In the genomic region with DNA sequence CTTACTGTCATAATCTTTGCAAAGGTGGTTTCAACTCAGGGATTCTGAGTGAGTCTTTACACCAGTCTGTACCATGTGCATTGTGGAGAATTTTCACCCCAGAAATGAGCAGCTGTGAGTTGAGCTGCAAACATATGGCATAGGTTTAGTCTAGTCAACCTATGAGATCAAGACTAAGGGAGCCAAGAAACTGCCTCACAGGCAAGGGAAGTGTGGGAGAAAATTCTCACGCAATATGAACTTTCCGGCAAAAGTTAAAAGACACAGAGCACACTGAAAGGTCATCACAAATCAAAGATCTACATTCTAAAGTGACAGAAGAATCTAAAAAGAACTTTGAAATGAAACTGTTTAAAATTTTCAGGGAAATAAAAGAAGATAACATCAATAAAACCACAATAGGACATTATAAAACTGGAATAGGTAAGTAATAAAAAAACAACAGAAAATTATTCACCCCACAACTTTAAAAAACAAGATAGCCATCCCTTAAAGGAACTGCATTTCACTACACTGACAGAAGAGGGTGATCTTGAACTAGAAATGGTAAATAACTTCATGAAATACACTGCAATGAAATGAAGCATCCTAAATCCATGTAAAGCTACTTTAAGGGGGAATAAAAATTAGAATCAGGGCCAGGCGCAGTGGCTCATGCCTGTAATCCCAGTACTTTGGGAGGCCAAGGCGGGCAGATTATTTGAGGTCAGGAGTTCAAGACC, we compare ENCODE assay signal across 9 cellular contexts.
DNase-seq lines count a peak whose midpoint lies in the region; TF ChIP-seq lines count a peak whose summit lies in the region.
"Had no signal": no experiment of that assay in that cellular context is flagged by ENCODE, and none has a peak within 500 bp of the region (broad histone marks: within the 10 kb centered on the region; RNA-seq: fewer than 3 reads in every experiment).

No MANE protein-coding gene starts in this region.

- H3K27ac ChIP-seq in RWPE1, result no peak overlapping the region
- H3K27ac ChIP-seq: SJSA1 had no signal

- H3K27me3 Mint-ChIP-seq in glutamatergic neuron (ENCODE audit: unreplicated experiment), result peaks cover 4% of the 10 kb centered on the region

- no peak overlapping the region for H3K4me3 Mint-ChIP-seq in glutamatergic neuron (ENCODE audit: unreplicated experiment)

- H3K36me3 ChIP-seq in H7 (replicated peaks; ENCODE audit: control insufficient read depth, insufficient read depth, low read length), result no peaks in the 10 kb centered on the region
- no peaks in the 10 kb centered on the region for H3K36me3 ChIP-seq in MG63
- H3K36me3 ChIP-seq: SJSA1 had no signal

- no peaks in the 10 kb centered on the region for H3K9me3 ChIP-seq in MG63
- H3K9me3 ChIP-seq: SJSA1 had no signal

- H3K4me3 ChIP-seq in AG04449 (ENCODE audit: low read depth, low read length) (no peak overlapping the region), H7 (ENCODE audit: insufficient read depth, low read depth, low read length) (no peak overlapping the region), MG63 (no peak overlapping the region)
- H3K4me3 ChIP-seq: SJSA1 had no signal

- H3K36me3 Mint-ChIP-seq in glutamatergic neuron (ENCODE audit: unreplicated experiment), result peaks cover 10% of the 10 kb centered on the region

- TF ChIP-seq CTCF in AG04449 (IDR thresholded peaks at IDR 0.05; ENCODE audit: insufficient read depth, low read length, missing control alignments), result peak; percentile 38
- no peak for TF ChIP-seq CTCF in RWPE1 (conservative IDR thresholded peaks at IDR 0.05; ENCODE audit: low read depth)
- TF ChIP-seq CTCF in glutamatergic neuron (IDR thresholded peaks at IDR 0.05; ENCODE audit: partially characterized antibody, unreplicated experiment), result peak; percentile 43

- no peak overlapping the region for H3K27ac Mint-ChIP-seq in glutamatergic neuron (ENCODE audit: unreplicated experiment)

- POLR2A ChIA-PET in AG04449 (lab: Yijun Ruan, JAX), result no interaction called here
- POLR2A ChIA-PET in RWPE1 (lab: Yijun Ruan, JAX; ENCODE audit: low non-redundant PET), result no interaction called here

- no peak for DNase-seq in AG04449 (ENCODE audit: low read depth, low spot score)
- peak; percentile 14 for DNase-seq in H7
- peak; percentile 25 for DNase-seq in RWPE1 (ENCODE audit: low spot score)
- DNase-seq in glutamatergic neuron, result no peak
- DNase-seq in NCI-H226, result no peak
- no peak for DNase-seq in MG63
- DNase-seq in cortex of kidney (lab: John Stamatoyannopoulos, UW), result no peak
- DNase-seq in ureter (ENCODE audit: low spot score), result no peak

- H3K4me1 Mint-ChIP-seq in glutamatergic neuron (ENCODE audit: low read depth, unreplicated experiment), result peaks cover 2% of the 10 kb centered on the region

- CTCF ChIA-PET in AG04449 (lab: Yijun Ruan, JAX), result interaction anchor here (0.6 to 5.1 kb wide), 14 partner anchors 10 to 528 kb away, joined by 3 to 38 read pairs (median 4); partner anchors contain the start of gene FRA10AC1
- CTCF ChIA-PET in RWPE1 (lab: Yijun Ruan, JAX), result interaction anchor here (0.6 to 1.2 kb wide), 5 partner anchors 119 to 759 kb away, joined by 3 to 5 read pairs (median 4); partner anchors contain the start of gene FRA10AC1

- H3K27me3 ChIP-seq in H7 (ENCODE audit: control insufficient read depth, insufficient read depth, low read length) (no peaks in the 10 kb centered on the region), MG63 (no peaks in the 10 kb centered on the region)
- H3K27me3 ChIP-seq: SJSA1 had no signal

- no peaks in the 10 kb centered on the region for H3K9me3 Mint-ChIP-seq in glutamatergic neuron (ENCODE audit: unreplicated experiment)

Comparison
In these comparisons a context has a peak if more than half of its experiments do, and no peak if none do; other contexts are left out.
1. DNase-seq: peak in H7 (single experiment) and RWPE1 (single experiment); none in AG04449 (single experiment), glutamatergic neuron (single experiment), NCI-H226 (single experiment), MG63 (single experiment), cortex of kidney (single experiment) and ureter (single experiment).